In genomic region chr22:30423959-30424380, GRCh38 we compare ENCODE assay signal across 8 cellular contexts.
A peak's percentile ranks its signal among the peaks of the same experiment; 100 is the strongest.
DNase-seq lines count a peak whose midpoint lies in the region; ATAC-seq and TF ChIP-seq lines count a peak whose summit lies in the region.

No MANE protein-coding gene starts in this region.

- H3K9me3 ChIP-seq in OCI-LY3 (ENCODE audit: insufficient read depth, low read length) = no peaks in the 10 kb centered on the region

- H3K79me2 ChIP-seq in OCI-LY3 (ENCODE audit: low read length) = peaks cover 44% of the 10 kb centered on the region

- DNase-seq in DMS 273 treated with DMSO at 0.1 percent for 48 hours (lab: John Stamatoyannopoulos, UW) (peak; percentile 98), HuH-7.5 (ENCODE audit: low spot score) (peak; percentile 91), activated T-cell treated with anti-CD3 and anti-CD28 coated beads for 24 hours (ENCODE audit: low read depth) (peak; percentile 98), epidermal melanocyte (ENCODE audit: insufficient read length, low spot score) (peak; percentile 94), midbrain (lab: John Stamatoyannopoulos, UW) (peak; percentile 99)
- peak; percentile 94 to 96 for DNase-seq in stimulated activated CD8-positive, alpha-beta memory T cell treated with anti-CD3 and anti-CD28 coated beads, Interleukin-2, amount 100 ng/mL, for 1 hour (ENCODE audit: low read depth in 2 of 2)

- H3K4me1 ChIP-seq in OCI-LY3 (ENCODE audit: low read length) = peaks cover 25% of the 10 kb centered on the region

- peak overlapping the region; percentile 94 for H3K9ac ChIP-seq in OCI-LY3 (ENCODE audit: low read length)

- H3K4me3 ChIP-seq in OCI-LY3 (ENCODE audit: low read length) = peak overlapping the region; percentile 87

- ATAC-seq in GM21528 (IDR thresholded peaks at IDR 0.05; ENCODE audit: low FRiP score, unreplicated experiment) = peak; percentile 75

- peak overlapping the region; percentile 59 for H2AFZ ChIP-seq in OCI-LY3 (ENCODE audit: low read depth, low read length)

- peaks cover 47% of the 10 kb centered on the region for H3K36me3 ChIP-seq in OCI-LY3 (replicated peaks; ENCODE audit: low read depth, low read length)

- H3K27ac ChIP-seq in OCI-LY3 (ENCODE audit: low read length) = peak overlapping the region; percentile 64

- no peak for TF ChIP-seq CTCF in OCI-LY3 (IDR thresholded peaks at IDR 0.05; ENCODE audit: low read depth, low read length)

- 0 out of 2 replicates have a peak, but pooled peaks cover 7% of the 10 kb centered on the region for H4K20me1 ChIP-seq in OCI-LY3 (ENCODE audit: insufficient read depth, low read length)

- H3K27me3 ChIP-seq in OCI-LY3 (ENCODE audit: low read depth, low read length) = no peaks in the 10 kb centered on the region

- peak overlapping the region; percentile 97 for H3K4me2 ChIP-seq in OCI-LY3 (ENCODE audit: low read length)

Comparison
In these comparisons a context has a peak if more than half of its experiments do, and no peak if none do; other contexts are left out.
1. Peak in every context shown above with its lines: DNase-seq, ATAC-seq, H3K4me3 ChIP-seq and H3K27ac ChIP-seq.